Comparison of ENCODE assay signal across 17 cellular contexts in genomic region chr11:66475349-66476172, GRCh38. TPM values are rescaled to one million over a fixed set of nuclear protein-coding genes. Genes with fewer than 3 reads are reported as not detected.
DNase-seq lines count a peak whose midpoint lies in the region; ATAC-seq, FAIRE-seq and TF ChIP-seq lines count a peak whose summit lies in the region.
"Had no signal": no experiment of that assay in that cellular context is flagged by ENCODE, and none has a peak within 500 bp of the region (broad histone marks: within the 10 kb centered on the region; RNA-seq: fewer than 3 reads in every experiment).

No MANE protein-coding gene starts in this region.

- ATAC-seq in K562, result no peak
- ATAC-seq: A549 had no signal

- no peak overlapping the region for H2BK5ac ChIP-seq in neuronal stem cell (ENCODE audit: low read length)

- POLR2A ChIA-PET in K562 (lab: Yijun Ruan, JAX), result no interaction called here

- no peak overlapping the region for H3K9ac ChIP-seq in K562 (ENCODE audit: insufficient read depth in 1 of 2, low read depth in 2 of 2, low read length in 2 of 2)
- peak overlapping the region; percentile 47 for H3K9ac ChIP-seq in neuronal stem cell (ENCODE audit: low read depth, low read length, poor library complexity)
- H3K9ac ChIP-seq: GM23248 had no signal

- no peak overlapping the region for H2BK120ac ChIP-seq in neuronal stem cell (ENCODE audit: low read depth, low read length)

- TF ChIP-seq RAD21 in K562 (CRISPR knock-in tag; conservative IDR thresholded peaks at IDR 0.05 in 1 of 2, IDR thresholded peaks at IDR 0.05 in 1 of 2), result no peak

- peaks cover 12% of the 10 kb centered on the region; the same call in 1 of the 2 replicates for H4K20me1 ChIP-seq in K562 (replicated peaks; ENCODE audit: control insufficient read depth, insufficient read depth, low read length)

- H3K27me3 ChIP-seq in K562 (ENCODE audit: control insufficient read depth in 2 of 2, insufficient read depth in 2 of 2, low read length in 2 of 2) (no peaks in the 10 kb centered on the region), neuronal stem cell (ENCODE audit: control insufficient read depth in 3 of 3, insufficient read depth in 3 of 3, low read depth in 1 of 3, low read length in 3 of 3) (no peaks in the 10 kb centered on the region)

- no TSS peak for BruUV-seq in K562 (replicated peaks; lab: Mats Ljungman, UMichigan)

- H3K4me2 ChIP-seq in K562 (ENCODE audit: insufficient read depth, low read length), result no peak overlapping the region
- no peak overlapping the region for H3K4me2 ChIP-seq in neuronal stem cell (ENCODE audit: insufficient read depth, low read length, poor library complexity, severe bottlenecking)
- H3K4me2 ChIP-seq: A549 had no signal

- H3K18ac ChIP-seq in neuronal stem cell (ENCODE audit: low read length), result no peak overlapping the region

- H3K79me1 ChIP-seq in neuronal stem cell (ENCODE audit: low read depth, low read length), result peaks cover 4% of the 10 kb centered on the region

- no peak overlapping the region for H3K27ac ChIP-seq in K562 (ENCODE audit: extremely low read depth, low read depth, low read length)
- H3K27ac ChIP-seq in neuronal stem cell (replicated peaks; ENCODE audit: low read length), result no peak overlapping the region
- H3K27ac ChIP-seq: A549, C4-2B, GM23248 had no signal

- H3K4me1 ChIP-seq in K562 (replicated peaks in 1 of 2; ENCODE audit: control insufficient read depth in 2 of 2, insufficient read depth in 2 of 2, low read length in 2 of 2), result peaks cover 3 to 27% of the 10 kb centered on the region in 2 experiments; a peak in 4 of 5 replicates
- H3K4me1 ChIP-seq in neuronal stem cell (ENCODE audit: control insufficient read depth in 2 of 2, insufficient read depth in 1 of 2, low read depth in 1 of 2, low read length in 2 of 2), result peaks cover 0 to 15% of the 10 kb centered on the region in 2 donors
- H3K4me1 ChIP-seq: A549 had no signal

- peaks cover 10% of the 10 kb centered on the region; the same call in 2 of the 3 replicates for H3K79me2 ChIP-seq in K562 (ENCODE audit: control insufficient read depth, insufficient read depth, low read length)

- H3K9me3 ChIP-seq in K562 (replicated peaks; ENCODE audit: control insufficient read depth, insufficient read depth, low read depth, low read length), result no peaks in the 10 kb centered on the region
- no peaks in the 10 kb centered on the region for H3K9me3 ChIP-seq in neuronal stem cell (replicated peaks in 1 of 2; ENCODE audit: control insufficient read depth in 2 of 2, insufficient read depth in 1 of 2, low read depth in 1 of 2, low read length in 2 of 2)
- H3K9me3 ChIP-seq: A549 had no signal

- H3K36me3 ChIP-seq in K562 (ENCODE audit: control insufficient read depth, insufficient read depth, low read length) (peaks cover 3% of the 10 kb centered on the region; the same call in 2 of the 3 replicates), neuronal stem cell (replicated peaks in 1 of 2; ENCODE audit: control insufficient read depth in 2 of 2, insufficient read depth in 2 of 2, low read length in 2 of 2) (peaks cover 24 to 57% of the 10 kb centered on the region in 2 donors)

- intact Hi-C loops in K562 (cut with micrococcal nuclease), result no loop called here

- H3K14ac ChIP-seq in neuronal stem cell (ENCODE audit: low read length), result no peak overlapping the region

- H2AFZ ChIP-seq in K562 (ENCODE audit: low read depth, low read length) (no peak overlapping the region), neuronal stem cell (ENCODE audit: low read length) (no peak overlapping the region)
- H2AFZ ChIP-seq: GM23248 had no signal

- no peak overlapping the region for H3K4me3 ChIP-seq in K562
- H3K4me3 ChIP-seq in neuronal stem cell (ENCODE audit: low read length in 2 of 2), result no peak overlapping the region
- H3K4me3 ChIP-seq: A549, GM23248 had no signal

- TF ChIP-seq POLR2A in K562 (conservative IDR thresholded peaks at IDR 0.05), result no peak

- no peak overlapping the region for H2BK12ac ChIP-seq in neuronal stem cell (ENCODE audit: low read length)

- CTCF ChIA-PET in K562 (lab: Yijun Ruan, JAX; ENCODE audit: low intra/inter-chr PET ratio), result no interaction called here

- no peak overlapping the region for H4K8ac ChIP-seq in neuronal stem cell (ENCODE audit: low read depth, low read length)

- TF ChIP-seq CTCF in K562 (IDR thresholded peaks at IDR 0.05 in 2 of 3, conservative IDR thresholded peaks at IDR 0.05 in 1 of 3; ENCODE audit: insufficient read depth in 2 of 3, low read depth in 1 of 3, low read length in 3 of 3), result no peak

- no peak overlapping the region for H2AK5ac ChIP-seq in neuronal stem cell (ENCODE audit: low read depth, low read length)

- no peak overlapping the region for H2BK15ac ChIP-seq in neuronal stem cell (ENCODE audit: low read length)

- H4K91ac ChIP-seq in neuronal stem cell (ENCODE audit: low read depth, low read length, poor library complexity), result no peak overlapping the region

- DNase-seq in NCI-H146 (lab: John Stamatoyannopoulos, UW), result peak; percentile 15
- no peak for DNase-seq in NCI-H146 treated with DMSO at 0.1 percent for 48 hours (lab: John Stamatoyannopoulos, UW; ENCODE audit: unreplicated experiment)
- DNase-seq in K562 (ENCODE audit: extremely low read depth in 1 of 4, low spot score in 3 of 4), result no peak
- no peak for DNase-seq in neuronal stem cell (ENCODE audit: low spot score)
- DNase-seq in OCI-M1 (lab: John Stamatoyannopoulos, UW), result no peak
- DNase-seq in activated effector memory CD4-positive, alpha-beta T cell treated with anti-CD3 and anti-CD28 coated beads, Interleukin-2, amount 50 U/mL, for 16 hours, result no peak
- DNase-seq: AML-193; CD4-positive, alpha-beta T cell; DMS153; DMS79; GDM1; GM23248 had no signal

- H3K4ac ChIP-seq in neuronal stem cell (ENCODE audit: low read length), result no peak overlapping the region

- in situ Hi-C loops in K562 (cut with MboI), result no loop called here

- peak overlapping the region; percentile 34 for H3K23ac ChIP-seq in neuronal stem cell (ENCODE audit: low read depth, low read length, poor library complexity)

- 84% methylated on average over 40 of the region's 44 CpGs for WGBS in K562 (ENCODE audit: insufficient coverage, low coverage, missing lambda C conversion rate)
- no CpG with 5 or more reads among the region's 44 CpGs for WGBS in neuronal stem cell (ENCODE audit: extremely low coverage in 2 of 2, insufficient read length in 2 of 2, insufficient replicate concordance in 1 of 2), 2 donors

- TF ChIP-seq EP300 in K562 (IDR thresholded peaks at IDR 0.05; ENCODE audit: low read length), result no peak

- no peaks in the 10 kb centered on the region for H3K9me1 ChIP-seq in K562 (ENCODE audit: control insufficient read depth, insufficient read depth, low read length)

- no peak for FAIRE-seq in K562 (lab: Jason Lieb, UNC)
- FAIRE-seq: A549, GM12892, GM18507, H54 had no signal

RNA-seq across cellular contexts. Expression of gene DPP3, which starts 4.7 kb away (rescaled TPM):
- 31.7 and 93.6 TPM in 2 replicates for total RNA-seq in K562 (2011; cell fraction: chromatin; rRNA removed; ENCODE audit: low replicate concordance)
- total RNA-seq in K562 (2011; cell fraction: nucleolus; rRNA removed), result 79.4 and 87.0 TPM in 2 replicates
- total RNA-seq in K562 (2011; cell fraction: nucleoplasm; rRNA removed), result 33.9 and 47.9 TPM in 2 replicates
- total RNA-seq in K562 (2014; rRNA removed) (69.2 and 115 TPM in 2 replicates), K562 (2014; rRNA removed; fragmentation: Illumina TruSeq; extraction: Trizol) (24.2 and 35.1 TPM in 2 replicates), K562 (2015; rRNA removed; fragmentation: Illumina TruSeq; extraction: Trizol) (45.0 and 50.2 TPM in 2 replicates), K562 (2021) (59.4 and 66.3 TPM in 2 replicates)
- polyA plus RNA-seq in K562 (2011; rRNA removed) (33.0 and 47.6 TPM in 2 replicates), K562 (2014; fragmentation: Illumina TruSeq; extraction: Trizol) (45.0 and 61.6 TPM in 2 replicates), K562 (2014; fragmentation: Nextera tagmentation; extraction: Ambion mirVana) (1 to 10 TPM; 3.7 to 6.2 TPM), K562 (2014; rRNA removed) (43.3 and 56.3 TPM in 2 replicates)
- polyA plus RNA-seq in K562 (2011; cell fraction: cytosol; rRNA removed), result 35.9 and 62.9 TPM in 2 replicates
- 77.2 and 136 TPM in 2 replicates for polyA plus RNA-seq in K562 (2011; cell fraction: nucleus; rRNA removed)
- polyA plus RNA-seq in K562 (2012), result 51.4 and 57.3 TPM in 2 replicates
- polyA minus RNA-seq in K562 (2011; rRNA and poly(A)+ RNA removed), result 42.3 and 51.5 TPM in 2 replicates
- polyA minus RNA-seq in K562 (2011; cell fraction: cytosol; rRNA and poly(A)+ RNA removed), result 58.5 and 65.1 TPM in 2 replicates
- 42.8 and 46.9 TPM in 2 replicates for polyA minus RNA-seq in K562 (2011; cell fraction: nucleus; rRNA and poly(A)+ RNA removed)
- 23.4 TPM for polyA plus RNA-seq in neuronal stem cell (2013, experiment 1 of 2)
- 23.8 TPM for polyA plus RNA-seq in neuronal stem cell (2013, experiment 2 of 2)

RNA-seq across cellular contexts. Expression of gene PELI3, which starts 8.9 kb away (rescaled TPM):
- total RNA-seq in K562 (2011; cell fraction: chromatin; rRNA removed; ENCODE audit: low replicate concordance), result 7.3 and 22.6 TPM in 2 replicates
- 11.1 and 15.2 TPM in 2 replicates for total RNA-seq in K562 (2011; cell fraction: nucleolus; rRNA removed)
- 8.5 and 9.1 TPM in 2 replicates for total RNA-seq in K562 (2011; cell fraction: nucleoplasm; rRNA removed)
- total RNA-seq in K562 (2014; rRNA removed) (3.3 and 5.0 TPM in 2 replicates), K562 (2014; rRNA removed; fragmentation: Illumina TruSeq; extraction: Trizol) (1.3 and 1.9 TPM in 2 replicates), K562 (2015; rRNA removed; fragmentation: Illumina TruSeq; extraction: Trizol) (3.2 and 3.4 TPM in 2 replicates), K562 (2021) (4.0 and 4.2 TPM in 2 replicates)
- polyA plus RNA-seq in K562 (2011; rRNA removed) (1.4 and 1.6 TPM in 2 replicates), K562 (2014; fragmentation: Illumina TruSeq; extraction: Trizol) (1.9 and 3.3 TPM in 2 replicates), K562 (2014; fragmentation: Nextera tagmentation; extraction: Ambion mirVana) (under 1 TPM; 0.17 to 0.46 TPM), K562 (2014; rRNA removed) (2.4 and 2.6 TPM in 2 replicates)
- polyA plus RNA-seq in K562 (2011; cell fraction: cytosol; rRNA removed), result 1.6 and 3.4 TPM in 2 replicates
- 2.8 and 5.6 TPM in 2 replicates for polyA plus RNA-seq in K562 (2011; cell fraction: nucleus; rRNA removed)
- 2.7 and 4.4 TPM in 2 replicates for polyA plus RNA-seq in K562 (2012)
- polyA minus RNA-seq in K562 (2011; rRNA and poly(A)+ RNA removed), result 2.6 and 4.2 TPM in 2 replicates
- 1.3 and 4.4 TPM in 2 replicates for polyA minus RNA-seq in K562 (2011; cell fraction: cytosol; rRNA and poly(A)+ RNA removed)
- 6.1 and 6.7 TPM in 2 replicates for polyA minus RNA-seq in K562 (2011; cell fraction: nucleus; rRNA and poly(A)+ RNA removed)
- polyA plus RNA-seq in neuronal stem cell (2013, experiment 1 of 2), result 6.4 TPM
- polyA plus RNA-seq in neuronal stem cell (2013, experiment 2 of 2), result 6.3 TPM

RNA-seq across cellular contexts. Expression of gene BBS1, which starts 34.9 kb away (rescaled TPM):
- total RNA-seq in K562 (2011; cell fraction: chromatin; rRNA removed; ENCODE audit: low replicate concordance), result 86.7 and 157 TPM in 2 replicates
- 79.0 and 82.0 TPM in 2 replicates for total RNA-seq in K562 (2011; cell fraction: nucleolus; rRNA removed)
- total RNA-seq in K562 (2011; cell fraction: nucleoplasm; rRNA removed), result 71.9 and 81.3 TPM in 2 replicates
- total RNA-seq in K562 (2014; rRNA removed) (12.0 and 14.6 TPM in 2 replicates), K562 (2014; rRNA removed; fragmentation: Illumina TruSeq; extraction: Trizol) (8.3 and 9.0 TPM in 2 replicates), K562 (2015; rRNA removed; fragmentation: Illumina TruSeq; extraction: Trizol) (9.6 and 10.9 TPM in 2 replicates), K562 (2021) (12.5 and 15.2 TPM in 2 replicates)
- polyA plus RNA-seq in K562 (2011; rRNA removed) (12.1 and 18.8 TPM in 2 replicates), K562 (2014; fragmentation: Illumina TruSeq; extraction: Trizol) (12.3 and 12.7 TPM in 2 replicates), K562 (2014; fragmentation: Nextera tagmentation; extraction: Ambion mirVana) (10 to 100 TPM; 11.1 to 11.3 TPM), K562 (2014; rRNA removed) (11.4 and 19.8 TPM in 2 replicates)
- 12.9 and 13.3 TPM in 2 replicates for polyA plus RNA-seq in K562 (2011; cell fraction: cytosol; rRNA removed)
- 49.5 and 74.6 TPM in 2 replicates for polyA plus RNA-seq in K562 (2011; cell fraction: nucleus; rRNA removed)
- polyA plus RNA-seq in K562 (2012), result 9.3 and 22.4 TPM in 2 replicates
- polyA minus RNA-seq in K562 (2011; rRNA and poly(A)+ RNA removed), result 15.0 and 17.2 TPM in 2 replicates
- polyA minus RNA-seq in K562 (2011; cell fraction: cytosol; rRNA and poly(A)+ RNA removed), result 8.0 and 16.0 TPM in 2 replicates
- 32.0 and 34.5 TPM in 2 replicates for polyA minus RNA-seq in K562 (2011; cell fraction: nucleus; rRNA and poly(A)+ RNA removed)
- 26.0 TPM for polyA plus RNA-seq in neuronal stem cell (2013, experiment 1 of 2)
- polyA plus RNA-seq in neuronal stem cell (2013, experiment 2 of 2), result 25.7 TPM

RNA-seq across cellular contexts. Expression of gene MRPL11, which starts 36.9 kb away (rescaled TPM):
- total RNA-seq in K562 (2011; cell fraction: chromatin; rRNA removed; ENCODE audit: low replicate concordance), result 9.4 and 12.2 TPM in 2 replicates
- total RNA-seq in K562 (2011; cell fraction: nucleolus; rRNA removed), result 16.2 and 19.7 TPM in 2 replicates
- 14.8 and 21.9 TPM in 2 replicates for total RNA-seq in K562 (2011; cell fraction: nucleoplasm; rRNA removed)
- total RNA-seq in K562 (2014; rRNA removed), result 135 and 148 TPM in 2 replicates
- total RNA-seq in K562 (2014; rRNA removed; fragmentation: Illumina TruSeq; extraction: Trizol), result 75.0 and 81.4 TPM in 2 replicates
- total RNA-seq in K562 (2015; rRNA removed; fragmentation: Illumina TruSeq; extraction: Trizol), result 88.3 and 91.2 TPM in 2 replicates
- 133 and 148 TPM in 2 replicates for total RNA-seq in K562 (2021)
- polyA plus RNA-seq in K562 (2011; rRNA removed), result 97.6 and 100 TPM in 2 replicates
- 83.4 and 86.1 TPM in 2 replicates for polyA plus RNA-seq in K562 (2011; cell fraction: cytosol; rRNA removed)
- 50.6 and 52.0 TPM in 2 replicates for polyA plus RNA-seq in K562 (2011; cell fraction: nucleus; rRNA removed)
- polyA plus RNA-seq in K562 (2012), result 95.1 and 124 TPM in 2 replicates
- polyA plus RNA-seq in K562 (2014; fragmentation: Illumina TruSeq; extraction: Trizol), result 91.9 and 103 TPM in 2 replicates
- 10 to 100 TPM; 33.0 to 43.5 TPM for polyA plus RNA-seq in K562 (2014; fragmentation: Nextera tagmentation; extraction: Ambion mirVana)
- polyA plus RNA-seq in K562 (2014; rRNA removed), result 173 and 208 TPM in 2 replicates
- 34.7 and 39.4 TPM in 2 replicates for polyA minus RNA-seq in K562 (2011; rRNA and poly(A)+ RNA removed)
- 22.9 and 23.3 TPM in 2 replicates for polyA minus RNA-seq in K562 (2011; cell fraction: cytosol; rRNA and poly(A)+ RNA removed)
- polyA minus RNA-seq in K562 (2011; cell fraction: nucleus; rRNA and poly(A)+ RNA removed), result 3.2 and 6.6 TPM in 2 replicates
- polyA plus RNA-seq in neuronal stem cell (2013, experiment 1 of 2), result 108 TPM
- 108 TPM for polyA plus RNA-seq in neuronal stem cell (2013, experiment 2 of 2)

RNA-seq across cellular contexts. Expression of gene NPAS4, which starts 54.7 kb away (rescaled TPM):
- not detected in 2 replicates for total RNA-seq in K562 (2011; cell fraction: chromatin; rRNA removed; ENCODE audit: low replicate concordance)
- total RNA-seq in K562 (2011; cell fraction: nucleolus; rRNA removed), result not detected in 2 replicates
- not detected in 2 replicates for total RNA-seq in K562 (2011; cell fraction: nucleoplasm; rRNA removed)
- total RNA-seq in K562 (2014; rRNA removed) (not detected in 2 replicates), K562 (2014; rRNA removed; fragmentation: Illumina TruSeq; extraction: Trizol) (not detected in 2 replicates), K562 (2015; rRNA removed; fragmentation: Illumina TruSeq; extraction: Trizol) (not detected in 2 replicates), K562 (2021) (not detected in 2 replicates)
- polyA plus RNA-seq in K562 (2011; rRNA removed) (not detected in 2 replicates), K562 (2014; fragmentation: Illumina TruSeq; extraction: Trizol) (not detected in 2 replicates), K562 (2014; fragmentation: Nextera tagmentation; extraction: Ambion mirVana) (not detected), K562 (2014; rRNA removed) (not detected in 2 replicates)
- polyA plus RNA-seq in K562 (2011; cell fraction: cytosol; rRNA removed), result 0.01 TPM in 1 of 2 replicates, not detected in the other
- polyA plus RNA-seq in K562 (2011; cell fraction: nucleus; rRNA removed), result not detected in 2 replicates
- not detected in 2 replicates for polyA plus RNA-seq in K562 (2012)
- not detected in 2 replicates for polyA minus RNA-seq in K562 (2011; rRNA and poly(A)+ RNA removed)
- polyA minus RNA-seq in K562 (2011; cell fraction: cytosol; rRNA and poly(A)+ RNA removed), result not detected in 2 replicates
- polyA minus RNA-seq in K562 (2011; cell fraction: nucleus; rRNA and poly(A)+ RNA removed), result not detected in 2 replicates
- 0.74 TPM for polyA plus RNA-seq in neuronal stem cell (2013, experiment 1 of 2)
- polyA plus RNA-seq in neuronal stem cell (2013, experiment 2 of 2), result 0.62 TPM
- total RNA-seq: CD4-positive, alpha-beta T cell; GM23248 had no signal
- polyA plus RNA-seq: GM23248 had no signal
